Comparison of ENCODE assay signal across 26 cellular contexts in genomic region chr18:60493066-60493465, GRCh38.
DNase-seq lines count a peak whose midpoint lies in the region; ATAC-seq lines count a peak whose summit lies in the region.
"Had no signal": no experiment of that assay in that cellular context is flagged by ENCODE, and none has a peak within 500 bp of the region (broad histone marks: within the 10 kb centered on the region; RNA-seq: fewer than 3 reads in every experiment).

No MANE protein-coding gene starts in this region.

- no peaks in the 10 kb centered on the region for H3K9me3 ChIP-seq in NT2/D1 (ENCODE audit: insufficient read depth, low read length)
- H3K9me3 ChIP-seq: BE2C, MG63, SJSA1 had no signal

- H3K4me1 ChIP-seq in NT2/D1 (ENCODE audit: insufficient read depth, insufficient read length), result no peaks in the 10 kb centered on the region
- H3K4me1 ChIP-seq: BE2C, SJSA1 had no signal

- peak; percentile 50 for DNase-seq in NCI-H748 (lab: John Stamatoyannopoulos, UW; ENCODE audit: unreplicated experiment)
- no peak for DNase-seq in NCI-H748 treated with DMSO at 0.1 percent for 48 hours (lab: John Stamatoyannopoulos, UW)
- DNase-seq in NT2/D1 (ENCODE audit: low read depth, low spot score), result peak; percentile 18
- DNase-seq in iPS DF 4.7 (ENCODE audit: extremely low read depth, low spot score), result peak; percentile 22
- no peak for DNase-seq in activated naive CD4-positive, alpha-beta T cell treated with anti-CD3 and anti-CD28 coated beads, Interleukin-2, amount 50 U/mL, for 16 hours
- DNase-seq in cerebellar nuclear complex (lab: John Stamatoyannopoulos, UW), result no peak
- DNase-seq in SKM-1 (lab: John Stamatoyannopoulos, UW; ENCODE audit: unreplicated experiment), result no peak
- DNase-seq: 8988T; ACHN; BE2C; Calu3; CD8-positive, alpha-beta memory T cell; GDM1; IMR-90; KG1; MG63; NCI-H1417 treated with DMSO at 0.1 percent for 48 hours; NCI-H1694 treated with DMSO at 0.1 percent for 48 hours; NCI-H2107; NCI-H524; Right ventricle myocardium superior; RPMI8226; T-cell had no signal

- H3K9ac ChIP-seq in NT2/D1 (ENCODE audit: insufficient read length, low read depth), result no peak overlapping the region

- H3K4me3 ChIP-seq in NT2/D1 (ENCODE audit: insufficient read length, low read depth), result no peak overlapping the region
- H3K4me3 ChIP-seq: GM12878, MG63, SJSA1 had no signal

- H3K27me3 ChIP-seq in NT2/D1 (ENCODE audit: insufficient read depth, insufficient read length), result peaks cover 7% of the 10 kb centered on the region
- H3K27me3 ChIP-seq: BE2C, MG63, SJSA1 had no signal

- H3K36me3 ChIP-seq in NT2/D1 (ENCODE audit: insufficient read depth, insufficient read length, low read length), result no peaks in the 10 kb centered on the region
- H3K36me3 ChIP-seq: BE2C, MG63, SJSA1 had no signal

- no peak for ATAC-seq in HG03045 (IDR thresholded peaks at IDR 0.05; ENCODE audit: unreplicated experiment)
- ATAC-seq: GM12878, T-cell had no signal

Comparison
In these comparisons a context has a peak if more than half of its experiments do, and no peak if none do; other contexts are left out.
1. DNase-seq: peak in NCI-H748 (single experiment), NT2/D1 (single experiment) and iPS DF 4.7 (single experiment); none in NCI-H748 treated with DMSO at 0.1 percent for 48 hours (single experiment), activated naive CD4-positive, alpha-beta T cell treated with anti-CD3 and anti-CD28 coated beads, Interleukin-2, amount 50 U/mL, for 16 hours (single experiment), cerebellar nuclear complex (0 of 2) and SKM-1 (single experiment).